30 cellular contexts compared by ENCODE assay signal in genomic region chr18:62988467-62988866, GRCh38.
DNase-seq lines count a peak whose midpoint lies in the region; ATAC-seq and TF ChIP-seq lines count a peak whose summit lies in the region.
"Had no signal": no experiment of that assay in that cellular context is flagged by ENCODE, and none has a peak within 500 bp of the region (broad histone marks: within the 10 kb centered on the region; RNA-seq: fewer than 3 reads in every experiment).

No MANE protein-coding gene starts in this region.

- H3K4me2 ChIP-seq in neuronal stem cell (ENCODE audit: insufficient read depth, low read length, poor library complexity, severe bottlenecking) = no peak overlapping the region

- CTCF ChIA-PET in AG04450 (lab: Charles Lee) = interaction anchor here (0.6 kb wide), 1 partner anchor 347 kb away, joined by 9 read pairs; no protein-coding TSS in a partner anchor
- CTCF ChIA-PET in activated CD4-positive, alpha-beta T cell treated with anti-CD3 and anti-CD28 coated beads for 36 hours (lab: Charles Lee) = no interaction called here

- peak overlapping the region; percentile 69 for H2BK5ac ChIP-seq in neuronal stem cell (ENCODE audit: low read length)

- no CpG with 5 or more reads among the region's 5 CpGs for WGBS in neuronal stem cell (ENCODE audit: extremely low coverage in 2 of 2, insufficient read length in 2 of 2, insufficient replicate concordance in 1 of 2), 2 donors

- intact Hi-C loops in activated CD4-positive, alpha-beta T cell treated with anti-CD3 and anti-CD28 coated beads for 36 hours (cut with DNase I, micrococcal nuclease) = loop anchor here in 1 of 2 experiments (10.0 kb wide), 1 partner anchor 664 kb away; the partner anchor contains the start of gene TNFRSF11A

- no peak for ATAC-seq in activated CD4-positive, alpha-beta T cell treated with anti-CD3 and anti-CD28 coated beads for 36 hours
- ATAC-seq: activated naive CD8-positive, alpha-beta T cell treated with anti-CD3 and anti-CD28 coated beads, Interleukin-2, amount 50 U/mL, for 24 hours; psoas muscle had no signal

- TF ChIP-seq CTCF in AG04450 (IDR thresholded peaks at IDR 0.05; ENCODE audit: low read depth, low read length) = no peak
- no peak for TF ChIP-seq CTCF in fibroblast of pulmonary artery (IDR thresholded peaks at IDR 0.05; ENCODE audit: low read length, missing control alignments)

- POLR2A ChIA-PET in AG04450 (lab: Yijun Ruan, JAX) = no interaction called here
- POLR2A ChIA-PET in activated CD4-positive, alpha-beta T cell treated with anti-CD3 and anti-CD28 coated beads for 36 hours (lab: Charles Lee) = no interaction called here

- no peaks in the 10 kb centered on the region for H3K79me1 ChIP-seq in neuronal stem cell (ENCODE audit: low read depth, low read length)

- H3K14ac ChIP-seq in neuronal stem cell (ENCODE audit: low read length) = no peak overlapping the region

- H3K4me1 Mint-ChIP-seq in activated CD4-positive, alpha-beta T cell treated with anti-CD3 and anti-CD28 coated beads for 36 hours = no peaks in the 10 kb centered on the region
- H3K4me1 Mint-ChIP-seq: activated naive CD8-positive, alpha-beta T cell treated with anti-CD3 and anti-CD28 coated beads, Interleukin-2, amount 50 U/mL, for 24 hours had no signal

- no peak overlapping the region for H2BK120ac ChIP-seq in neuronal stem cell (ENCODE audit: low read depth, low read length)

- no peak overlapping the region for H3K27ac Mint-ChIP-seq in activated CD4-positive, alpha-beta T cell treated with anti-CD3 and anti-CD28 coated beads for 36 hours
- H3K27ac Mint-ChIP-seq: activated naive CD8-positive, alpha-beta T cell treated with anti-CD3 and anti-CD28 coated beads, Interleukin-2, amount 50 U/mL, for 24 hours; T-helper 1 cell treated with Interleukin-12 subunit alpha and Interleukin-12 subunit beta and Interleukin-4 antibody, amounts not matched to agents 30 μg/mL and 1 μg/mL, for 36 hours; type B pancreatic cell had no signal

- H3K36me3 Mint-ChIP-seq in activated CD4-positive, alpha-beta T cell treated with anti-CD3 and anti-CD28 coated beads for 36 hours (ENCODE audit: low read depth) = no peaks in the 10 kb centered on the region
- H3K36me3 Mint-ChIP-seq: type B pancreatic cell had no signal

- H3K27me3 ChIP-seq in AG04450 (ENCODE audit: control insufficient read depth, insufficient read depth, low read length) (peaks cover 7% of the 10 kb centered on the region), neuronal stem cell (ENCODE audit: control insufficient read depth in 3 of 3, insufficient read depth in 3 of 3, low read depth in 1 of 3, low read length in 3 of 3) (no peaks in the 10 kb centered on the region)
- H3K27me3 ChIP-seq: BE2C, MG63, neutrophil had no signal

- peaks cover under 1% of the 10 kb centered on the region for H3K27me3 Mint-ChIP-seq in activated CD4-positive, alpha-beta T cell treated with anti-CD3 and anti-CD28 coated beads for 36 hours
- H3K27me3 Mint-ChIP-seq: type B pancreatic cell had no signal

- H3K9me3 Mint-ChIP-seq in activated CD4-positive, alpha-beta T cell treated with anti-CD3 and anti-CD28 coated beads for 36 hours (ENCODE audit: low read depth) = no peaks in the 10 kb centered on the region
- H3K9me3 Mint-ChIP-seq: activated naive CD8-positive, alpha-beta T cell treated with anti-CD3 and anti-CD28 coated beads, Interleukin-2, amount 50 U/mL, for 24 hours; T-helper 1 cell treated with Interleukin-12 subunit alpha and Interleukin-12 subunit beta and Interleukin-4 antibody, amounts not matched to agents 30 μg/mL and 1 μg/mL, for 36 hours; type B pancreatic cell had no signal

- H3K4me3 Mint-ChIP-seq in activated CD4-positive, alpha-beta T cell treated with anti-CD3 and anti-CD28 coated beads for 36 hours = no peak overlapping the region
- H3K4me3 Mint-ChIP-seq: activated naive CD8-positive, alpha-beta T cell treated with anti-CD3 and anti-CD28 coated beads, Interleukin-2, amount 50 U/mL, for 24 hours; T-helper 1 cell treated with Interleukin-12 subunit alpha and Interleukin-12 subunit beta and Interleukin-4 antibody, amounts not matched to agents 30 μg/mL and 1 μg/mL, for 36 hours; type B pancreatic cell had no signal

- DNase-seq in AG04450 (ENCODE audit: low read depth, low spot score) (no peak), NCI-H82 treated with DMSO at 0.1 percent for 48 hours (lab: John Stamatoyannopoulos, UW; ENCODE audit: unreplicated experiment) (peak; percentile 52), fibroblast of pulmonary artery (ENCODE audit: low read depth) (no peak), neuronal stem cell (ENCODE audit: low spot score) (no peak), GM19240 (ENCODE audit: insufficient read length, low spot score) (no peak), NCI-H2196 (lab: John Stamatoyannopoulos, UW; ENCODE audit: unreplicated experiment) (no peak)
- DNase-seq in activated CD4-positive, alpha-beta T cell treated with anti-CD3 and anti-CD28 coated beads for 36 hours = no peak
- no peak for DNase-seq in activated naive CD4-positive, alpha-beta T cell (lab: John Stamatoyannopoulos, UW)
- DNase-seq: activated CD4-positive, alpha-beta T cell treated with anti-CD3 and anti-CD28 coated beads for 4 hours; activated effector memory CD4-positive, alpha-beta T cell treated with Interleukin-2 at 50 U/mL for 16 hours; activated naive CD8-positive, alpha-beta T cell treated with anti-CD3 and anti-CD28 coated beads, Interleukin-2, amount 50 U/mL, for 24 hours; activated T-cell treated with anti-CD3 and anti-CD28 coated beads for 4 hours; BE2C; DMS53; foreskin melanocyte; H7; heart right ventricle; KBM-7; mesendoderm; MG63; NCI-H2029; NCI-H345; NCI-H748 treated with DMSO at 0.1 percent for 48 hours; psoas muscle; RPMI8226; small intestine; stimulated activated CD4-positive, alpha-beta T cell treated with anti-CD3 and anti-CD28 coated beads, Interleukin-1b, Interleukin-23, amount 100 ng/mL, for 48 hours had no signal

- no peak overlapping the region for H2BK12ac ChIP-seq in neuronal stem cell (ENCODE audit: low read length)

- H2AK5ac ChIP-seq in neuronal stem cell (ENCODE audit: low read depth, low read length) = peak overlapping the region; percentile 70

- peaks cover 0 to 5% of the 10 kb centered on the region in 2 donors for H3K4me1 ChIP-seq in neuronal stem cell (ENCODE audit: control insufficient read depth in 2 of 2, insufficient read depth in 1 of 2, low read depth in 1 of 2, low read length in 2 of 2)
- H3K4me1 ChIP-seq: BE2C, psoas muscle had no signal

- H3K36me3 ChIP-seq in neuronal stem cell (replicated peaks in 1 of 2; ENCODE audit: control insufficient read depth in 2 of 2, insufficient read depth in 2 of 2, low read length in 2 of 2) = no peaks in the 10 kb centered on the region
- H3K36me3 ChIP-seq: BE2C, heart right ventricle, MG63, neutrophil had no signal

- H2BK15ac ChIP-seq in neuronal stem cell (ENCODE audit: low read length) = peak overlapping the region; percentile 65

- H4K8ac ChIP-seq in neuronal stem cell (ENCODE audit: low read depth, low read length) = no peak overlapping the region

- H3K4me3 ChIP-seq in AG04450 (ENCODE audit: low read depth, low read length) = peak overlapping the region; percentile 33
- H3K4me3 ChIP-seq in fibroblast of pulmonary artery (replicated peaks; ENCODE audit: low read depth, low read length) = peak overlapping the region; percentile 21
- no peak overlapping the region for H3K4me3 ChIP-seq in neuronal stem cell (ENCODE audit: low read length in 2 of 2)
- H3K4me3 ChIP-seq: heart right ventricle, MG63, psoas muscle had no signal

- H3K23ac ChIP-seq in neuronal stem cell (ENCODE audit: low read depth, low read length, poor library complexity) = no peak overlapping the region

- H3K18ac ChIP-seq in neuronal stem cell (ENCODE audit: low read length) = peak overlapping the region; percentile 88

- no peak overlapping the region for H4K91ac ChIP-seq in neuronal stem cell (ENCODE audit: low read depth, low read length, poor library complexity)

- no peak overlapping the region for H2AFZ ChIP-seq in neuronal stem cell (ENCODE audit: low read length)

- no peak overlapping the region for H3K4ac ChIP-seq in neuronal stem cell (ENCODE audit: low read length)

- H3K27ac ChIP-seq in AG04450 (ENCODE audit: low read depth, low read length) (no peak overlapping the region), neuronal stem cell (replicated peaks; ENCODE audit: low read length) (no peak overlapping the region)
- H3K27ac ChIP-seq: heart right ventricle, neutrophil, psoas muscle had no signal

- no peak overlapping the region for H3K9ac ChIP-seq in neuronal stem cell (ENCODE audit: low read depth, low read length, poor library complexity)

- H3K9me3 ChIP-seq in AG04450 (ENCODE audit: control insufficient read depth, insufficient read depth, low read length) = peaks cover 4% of the 10 kb centered on the region; the same call in 1 of the 2 replicates
- H3K9me3 ChIP-seq in neuronal stem cell (replicated peaks in 1 of 2; ENCODE audit: control insufficient read depth in 2 of 2, insufficient read depth in 1 of 2, low read depth in 1 of 2, low read length in 2 of 2) = no peaks in the 10 kb centered on the region
- H3K9me3 ChIP-seq: BE2C, heart right ventricle, MG63, neutrophil, psoas muscle had no signal

Comparison
In these comparisons a context has a peak if more than half of its experiments do, and no peak if none do; other contexts are left out.
1. H3K4me3 ChIP-seq: peak in AG04450 (single experiment) and fibroblast of pulmonary artery (single experiment); none in neuronal stem cell (0 of 2).